In genomic region chr20:33646191-33646590, GRCh38 we compare ENCODE assay signal across 20 cellular contexts. TPM values are rescaled to one million over a fixed set of nuclear protein-coding genes. Genes with fewer than 3 reads are reported as not detected.
DNase-seq lines count a peak whose midpoint lies in the region; ATAC-seq, FAIRE-seq and TF ChIP-seq lines count a peak whose summit lies in the region.
"Had no signal": no experiment of that assay in that cellular context is flagged by ENCODE, and none has a peak within 500 bp of the region (broad histone marks: within the 10 kb centered on the region; RNA-seq: fewer than 3 reads in every experiment).

No MANE protein-coding gene starts in this region.

- H3K9ac ChIP-seq in HepG2 (ENCODE audit: insufficient read depth, low read depth, low read length), result no peak overlapping the region
- H3K9ac ChIP-seq: GM23248 had no signal

- H3K9me3 Mint-ChIP-seq in memory B cell, result no peaks in the 10 kb centered on the region
- H3K9me3 Mint-ChIP-seq: CD4-positive, CD25-positive, alpha-beta regulatory T cell; CD8-positive, alpha-beta T cell; H9 had no signal

- H3K9me3 ChIP-seq in HepG2 (ENCODE audit: low read length) (no peaks in the 10 kb centered on the region), right lobe of liver (no peaks in the 10 kb centered on the region), RWPE2 (ENCODE audit: severe bottlenecking) (no peaks in the 10 kb centered on the region), esophagus squamous epithelium (no peaks in the 10 kb centered on the region)
- H3K9me3 ChIP-seq: Caco-2 had no signal

- intact Hi-C loops in HepG2 (cut with micrococcal nuclease; ENCODE audit: unreplicated experiment) (no loop called here), right lobe of liver (cut with DNase I) (no loop called here), esophagus squamous epithelium (cut with DNase I) (no loop called here)

- H3K36me3 ChIP-seq in HepG2 (replicated peaks in 1 of 2; ENCODE audit: control insufficient read depth in 1 of 2, insufficient read depth in 2 of 2, low read length in 2 of 2) (peaks cover 24 to 35% of the 10 kb centered on the region in 2 experiments), right lobe of liver (peaks cover 0 to 14% (median under 1%) of the 10 kb centered on the region in 4 donors), RWPE2 (ENCODE audit: low read depth) (peaks cover 20% of the 10 kb centered on the region), esophagus squamous epithelium (peaks cover 0 to 53% (median 16%) of the 10 kb centered on the region in 3 donors)

- no peak overlapping the region for H3K27ac ChIP-seq in HepG2 (ENCODE audit: extremely low read length, insufficient read depth, low read length)
- no peak overlapping the region for H3K27ac ChIP-seq in right lobe of liver
- H3K27ac ChIP-seq in RWPE2 (ENCODE audit: poor library complexity, severe bottlenecking), result no peak overlapping the region
- no peak overlapping the region for H3K27ac ChIP-seq in esophagus squamous epithelium
- H3K27ac ChIP-seq: GM23248 had no signal

- no peak overlapping the region for H3K4me2 ChIP-seq in HepG2 (ENCODE audit: low read depth, low read length)

- in situ Hi-C loops in HepG2 (cut with HindIII; ENCODE audit: extremely low pct_ligation_motif_present, low pct_unique_long_range_greater_than_20kb), result loop anchor here (10.0 kb wide), 1 partner anchor 131 kb away; no protein-coding TSS in a partner anchor

- H3K27me3 ChIP-seq in HepG2 (ENCODE audit: control insufficient read depth in 1 of 2, insufficient read depth in 2 of 2, low read length in 2 of 2), result no peaks in the 10 kb centered on the region
- no peaks in the 10 kb centered on the region for H3K27me3 ChIP-seq in right lobe of liver
- H3K27me3 ChIP-seq in RWPE2 (ENCODE audit: insufficient read depth, poor library complexity, severe bottlenecking), result no peaks in the 10 kb centered on the region
- no peaks in the 10 kb centered on the region for H3K27me3 ChIP-seq in esophagus squamous epithelium

- H2AFZ ChIP-seq in HepG2 (ENCODE audit: low read length), result no peak overlapping the region
- H2AFZ ChIP-seq: GM23248 had no signal

- BruUV-seq in HepG2 (replicated peaks; lab: Mats Ljungman, UMichigan), result no TSS peak

- DNase-seq in HepG2 (ENCODE audit: low spot score) (no peak), right lobe of liver (no peak), RWPE2 (ENCODE audit: low spot score) (peak; percentile 64), memory B cell (ENCODE audit: low spot score in 2 of 2) (no peak), esophagus squamous epithelium (lab: John Stamatoyannopoulos, UW) (no peak), H4 (ENCODE audit: low spot score) (no peak)
- DNase-seq: C1 segment of cervical spinal cord; CD4-positive, CD25-positive, alpha-beta regulatory T cell; CD8-positive, alpha-beta T cell; DMS79 treated with DMSO at 0.1 percent for 48 hours; GM23248; H9 had no signal

- H3K4me1 ChIP-seq in HepG2 (ENCODE audit: insufficient read depth, low read length), result no peaks in the 10 kb centered on the region
- peaks cover 0 to 38% (median 8%) of the 10 kb centered on the region in 4 donors for H3K4me1 ChIP-seq in right lobe of liver
- H3K4me1 ChIP-seq in RWPE2 (ENCODE audit: insufficient read depth, poor library complexity, severe bottlenecking), result no peaks in the 10 kb centered on the region
- peaks cover 20 to 53% (median 40%) of the 10 kb centered on the region in 3 donors for H3K4me1 ChIP-seq in esophagus squamous epithelium

- no peak for FAIRE-seq in HepG2 (lab: Jason Lieb, UNC)
- FAIRE-seq: G401.6, GM19239, H1 had no signal

- no peak overlapping the region for H3K4me3 Mint-ChIP-seq in memory B cell
- H3K4me3 Mint-ChIP-seq: CD8-positive, alpha-beta T cell; H9 had no signal

- H3K27ac Mint-ChIP-seq in memory B cell, result peak overlapping the region; percentile 51
- H3K27ac Mint-ChIP-seq: CD4-positive, CD25-positive, alpha-beta regulatory T cell; CD8-positive, alpha-beta T cell; H9 had no signal

- H4K20me1 ChIP-seq in HepG2 (ENCODE audit: insufficient read depth, low read length), result no peaks in the 10 kb centered on the region; the same call in 1 of the 2 replicates

- POLR2A ChIA-PET in HepG2 (lab: Yijun Ruan, JAX), result no interaction called here

- WGBS in HepG2 (ENCODE audit: low lambda C conversion rate), result 95% methylated on average over 5 of the region's 5 CpGs
- 80% methylated on average over 4 of the region's 5 CpGs for WGBS in right lobe of liver (ENCODE audit: insufficient coverage, low coverage, low lambda C conversion rate, missing lambda C conversion rate)
- WGBS in esophagus squamous epithelium, 2 donors, result 87 to 94% methylated on average over 4 to 5 of the region's 5 CpGs

- no peak for TF ChIP-seq RAD21 in HepG2 (CRISPR knock-in tag; IDR thresholded peaks at IDR 0.05)

- H3K27me3 Mint-ChIP-seq in memory B cell, result no peaks in the 10 kb centered on the region
- H3K27me3 Mint-ChIP-seq: CD4-positive, CD25-positive, alpha-beta regulatory T cell had no signal

- ATAC-seq in HepG2, result no peak
- ATAC-seq in right lobe of liver, result no peak
- ATAC-seq in RWPE2 (ENCODE audit: low read depth), result no peak
- no peak for ATAC-seq in memory B cell (ENCODE audit: low read depth)
- ATAC-seq in HG03196 (IDR thresholded peaks at IDR 0.05; ENCODE audit: unreplicated experiment), result no peak
- ATAC-seq: CD8-positive, alpha-beta T cell; HCT116 had no signal

- H3K36me3 Mint-ChIP-seq in memory B cell, result peaks cover 10% of the 10 kb centered on the region

- H3K4me1 Mint-ChIP-seq in memory B cell, result peaks cover 9% of the 10 kb centered on the region

- H3K4me3 ChIP-seq in HepG2 (replicated peaks in 1 of 3; ENCODE audit: insufficient read depth in 1 of 3, low read depth in 2 of 3, low read length in 3 of 3) (no peak overlapping the region), right lobe of liver (no peak overlapping the region), RWPE2 (ENCODE audit: severe bottlenecking) (no peak overlapping the region), esophagus squamous epithelium (no peak overlapping the region)
- H3K4me3 ChIP-seq: GM23248 had no signal

- TF ChIP-seq POLR2A in HepG2 (IDR thresholded peaks at IDR 0.05; ENCODE audit: insufficient read depth in 1 of 2, low read depth in 2 of 2, low read length in 2 of 2) (no peak), right lobe of liver (IDR thresholded peaks at IDR 0.05) (no peak), esophagus squamous epithelium (IDR thresholded peaks at IDR 0.05) (no peak)

- TF ChIP-seq CTCF in HepG2 (CRISPR knock-in tag; IDR thresholded peaks at IDR 0.05), result no peak
- TF ChIP-seq CTCF in right lobe of liver (IDR thresholded peaks at IDR 0.05), result no peak
- no peak for TF ChIP-seq CTCF in RWPE2 (IDR thresholded peaks at IDR 0.05; ENCODE audit: poor library complexity, severe bottlenecking)
- TF ChIP-seq CTCF in esophagus squamous epithelium (IDR thresholded peaks at IDR 0.05), result no peak

- CTCF ChIA-PET in HepG2 (lab: Yijun Ruan, JAX; ENCODE audit: low intra/inter-chr PET ratio, low total read pairs), result no interaction called here

- TF ChIP-seq EP300 in HepG2 (IDR thresholded peaks at IDR 0.05; ENCODE audit: low read depth in 2 of 2, low read length in 2 of 2) (no peak), HepG2 (CRISPR knock-in tag; IDR thresholded peaks at IDR 0.05; ENCODE audit: borderline replicate concordance) (no peak)

- H3K79me2 ChIP-seq in HepG2 (ENCODE audit: insufficient read depth, low read length), result no peaks in the 10 kb centered on the region

RNA-seq across cellular contexts. Expression of gene C20orf144, which starts 15.9 kb away (rescaled TPM):
- total RNA-seq in HepG2 (2016; rRNA removed; fragmentation: Illumina TruSeq; extraction: Trizol) (0.09 and 0.14 TPM in 2 replicates), right lobe of liver (under 1 TPM in 1 of 6 experiments, not detected in 5; 0.18 TPM), esophagus squamous epithelium (not detected)
- total RNA-seq in HepG2 (2016; cell fraction: cytosol; rRNA removed; fragmentation: Illumina TruSeq; extraction: Trizol; ENCODE audit: low read depth), result 0.30 and 0.35 TPM in 2 replicates
- 0.11 TPM in 1 of 2 replicates, not detected in the other for total RNA-seq in HepG2 (2016; cell fraction: insoluble cytoplasmic fraction; rRNA removed; fragmentation: Illumina TruSeq; extraction: Trizol)
- total RNA-seq in HepG2 (2016; cell fraction: membrane; rRNA removed; fragmentation: Illumina TruSeq; extraction: Trizol), result 0.37 and 0.38 TPM in 2 replicates
- 0.31 and 0.37 TPM in 2 replicates for total RNA-seq in HepG2 (2016; cell fraction: nucleus; rRNA removed; fragmentation: Illumina TruSeq; extraction: Trizol)
- 0.16 TPM in 2 replicates for polyA plus RNA-seq in HepG2 (2011; rRNA removed)
- polyA plus RNA-seq in HepG2 (2011; cell fraction: cytosol; rRNA removed), result 0.17 and 0.29 TPM in 2 replicates
- polyA plus RNA-seq in HepG2 (2011; cell fraction: nucleus; rRNA removed), result 0.18 and 0.24 TPM in 2 replicates
- 0.21 and 0.32 TPM in 2 replicates for polyA plus RNA-seq in HepG2 (2012)
- polyA plus RNA-seq in HepG2 (2016; cell fraction: cytosol; fragmentation: Illumina TruSeq; extraction: Trizol; ENCODE audit: low read depth), result 0.12 and 0.15 TPM in 2 replicates
- polyA plus RNA-seq in HepG2 (2016; cell fraction: insoluble cytoplasmic fraction; fragmentation: Illumina TruSeq; extraction: Trizol; ENCODE audit: low read depth), result 0.20 and 0.21 TPM in 2 replicates
- polyA plus RNA-seq in HepG2 (2016; cell fraction: membrane; fragmentation: Illumina TruSeq; extraction: Trizol; ENCODE audit: low read depth), result 0.27 and 0.39 TPM in 2 replicates
- not detected in 2 replicates for polyA plus RNA-seq in HepG2 (2016; cell fraction: nucleus; fragmentation: Illumina TruSeq; extraction: Trizol; ENCODE audit: insufficient read depth, low read depth)
- 0.58 TPM in 1 of 2 replicates, not detected in the other for polyA minus RNA-seq in HepG2 (2011; rRNA and poly(A)+ RNA removed; ENCODE audit: low replicate concordance)
- polyA minus RNA-seq in HepG2 (2011; cell fraction: cytosol; rRNA and poly(A)+ RNA removed), result not detected in 2 replicates
- polyA minus RNA-seq in HepG2 (2011; cell fraction: nucleus; rRNA and poly(A)+ RNA removed), result 0.26 TPM in 1 of 2 replicates, not detected in the other
- total RNA-seq in H4 (2014; rRNA removed; shearing (Covaris generic)), result not detected in 2 replicates
- total RNA-seq: A172; CD4-positive, CD25-positive, alpha-beta regulatory T cell; Daoy; GM23248 had no signal

RNA-seq across cellular contexts. Expression of gene ACTL10, which starts 20.6 kb away (rescaled TPM):
- total RNA-seq in HepG2 (2016; rRNA removed; fragmentation: Illumina TruSeq; extraction: Trizol), result not detected in 2 replicates
- not detected in 2 replicates for total RNA-seq in HepG2 (2016; cell fraction: cytosol; rRNA removed; fragmentation: Illumina TruSeq; extraction: Trizol; ENCODE audit: low read depth)
- not detected in 2 replicates for total RNA-seq in HepG2 (2016; cell fraction: insoluble cytoplasmic fraction; rRNA removed; fragmentation: Illumina TruSeq; extraction: Trizol)
- not detected in 2 replicates for total RNA-seq in HepG2 (2016; cell fraction: membrane; rRNA removed; fragmentation: Illumina TruSeq; extraction: Trizol)
- not detected in 2 replicates for total RNA-seq in HepG2 (2016; cell fraction: nucleus; rRNA removed; fragmentation: Illumina TruSeq; extraction: Trizol)
- polyA plus RNA-seq in HepG2 (2011; rRNA removed), result not detected in 2 replicates
- polyA plus RNA-seq in HepG2 (2011; cell fraction: cytosol; rRNA removed), result not detected in 2 replicates
- not detected in 2 replicates for polyA plus RNA-seq in HepG2 (2011; cell fraction: nucleus; rRNA removed)
- polyA plus RNA-seq in HepG2 (2012), result 0.11 and 0.12 TPM in 2 replicates
- polyA plus RNA-seq in HepG2 (2016; cell fraction: cytosol; fragmentation: Illumina TruSeq; extraction: Trizol; ENCODE audit: low read depth), result not detected in 2 replicates
- polyA plus RNA-seq in HepG2 (2016; cell fraction: insoluble cytoplasmic fraction; fragmentation: Illumina TruSeq; extraction: Trizol; ENCODE audit: low read depth), result not detected in 2 replicates
- not detected in 2 replicates for polyA plus RNA-seq in HepG2 (2016; cell fraction: membrane; fragmentation: Illumina TruSeq; extraction: Trizol; ENCODE audit: low read depth)
- not detected in 2 replicates for polyA plus RNA-seq in HepG2 (2016; cell fraction: nucleus; fragmentation: Illumina TruSeq; extraction: Trizol; ENCODE audit: insufficient read depth, low read depth)
- polyA minus RNA-seq in HepG2 (2011; rRNA and poly(A)+ RNA removed; ENCODE audit: low replicate concordance), result 0.12 and 3.5 TPM in 2 replicates
- polyA minus RNA-seq in HepG2 (2011; cell fraction: cytosol; rRNA and poly(A)+ RNA removed), result not detected in 2 replicates
- not detected in 2 replicates for polyA minus RNA-seq in HepG2 (2011; cell fraction: nucleus; rRNA and poly(A)+ RNA removed)
- 1 to 10 TPM in 1 of 6 experiments, under 1 TPM in 4, not detected in 1; 0.20 to 1.1 (median 0.56) TPM for total RNA-seq in right lobe of liver
- total RNA-seq in esophagus squamous epithelium, result 1 to 10 TPM; 1.8 to 4.4 (median 3.5) TPM
- not detected in 2 replicates for total RNA-seq in H4 (2014; rRNA removed; shearing (Covaris generic))
- total RNA-seq: A172, H1 had no signal

RNA-seq across cellular contexts. Expression of gene NECAB3, which starts 28.0 kb away (rescaled TPM):
- 26.4 and 61.5 TPM in 2 replicates for total RNA-seq in HepG2 (2016; rRNA removed; fragmentation: Illumina TruSeq; extraction: Trizol)
- total RNA-seq in HepG2 (2016; cell fraction: cytosol; rRNA removed; fragmentation: Illumina TruSeq; extraction: Trizol; ENCODE audit: low read depth), result 43.9 and 46.0 TPM in 2 replicates
- total RNA-seq in HepG2 (2016; cell fraction: insoluble cytoplasmic fraction; rRNA removed; fragmentation: Illumina TruSeq; extraction: Trizol), result 23.2 and 62.1 TPM in 2 replicates
- total RNA-seq in HepG2 (2016; cell fraction: membrane; rRNA removed; fragmentation: Illumina TruSeq; extraction: Trizol), result 62.7 and 67.8 TPM in 2 replicates
- 71.4 and 86.1 TPM in 2 replicates for total RNA-seq in HepG2 (2016; cell fraction: nucleus; rRNA removed; fragmentation: Illumina TruSeq; extraction: Trizol)
- 65.5 and 81.8 TPM in 2 replicates for polyA plus RNA-seq in HepG2 (2011; rRNA removed)
- polyA plus RNA-seq in HepG2 (2011; cell fraction: cytosol; rRNA removed), result 30.3 and 70.4 TPM in 2 replicates
- polyA plus RNA-seq in HepG2 (2011; cell fraction: nucleus; rRNA removed), result 585 and 688 TPM in 2 replicates
- polyA plus RNA-seq in HepG2 (2012), result 32.0 and 41.2 TPM in 2 replicates
- 18.6 and 21.1 TPM in 2 replicates for polyA plus RNA-seq in HepG2 (2016; cell fraction: cytosol; fragmentation: Illumina TruSeq; extraction: Trizol; ENCODE audit: low read depth)
- 21.8 and 29.6 TPM in 2 replicates for polyA plus RNA-seq in HepG2 (2016; cell fraction: insoluble cytoplasmic fraction; fragmentation: Illumina TruSeq; extraction: Trizol; ENCODE audit: low read depth)
- polyA plus RNA-seq in HepG2 (2016; cell fraction: membrane; fragmentation: Illumina TruSeq; extraction: Trizol; ENCODE audit: low read depth), result 29.2 TPM in 2 replicates
- 161 and 163 TPM in 2 replicates for polyA plus RNA-seq in HepG2 (2016; cell fraction: nucleus; fragmentation: Illumina TruSeq; extraction: Trizol; ENCODE audit: insufficient read depth, low read depth)
- 148 and 154 TPM in 2 replicates for polyA minus RNA-seq in HepG2 (2011; rRNA and poly(A)+ RNA removed; ENCODE audit: low replicate concordance)
- polyA minus RNA-seq in HepG2 (2011; cell fraction: cytosol; rRNA and poly(A)+ RNA removed), result 27.1 and 33.2 TPM in 2 replicates
- 103 and 112 TPM in 2 replicates for polyA minus RNA-seq in HepG2 (2011; cell fraction: nucleus; rRNA and poly(A)+ RNA removed)
- total RNA-seq in right lobe of liver, result 10 to 100 TPM; 13.2 to 21.9 (median 19.2) TPM
- total RNA-seq in esophagus squamous epithelium, result 10 to 100 TPM; 12.6 to 25.9 (median 19.1) TPM
- 15.8 and 22.5 TPM in 2 replicates for total RNA-seq in H4 (2014; rRNA removed; shearing (Covaris generic))

RNA-seq across cellular contexts. Expression of gene E2F1, which starts 40.0 kb away (rescaled TPM):
- total RNA-seq in HepG2 (2016; rRNA removed; fragmentation: Illumina TruSeq; extraction: Trizol) (25.3 and 39.4 TPM in 2 replicates), right lobe of liver (1 to 10 TPM in 2 of 6 experiments, under 1 TPM in 4; 0.24 to 8.8 (median 0.77) TPM), esophagus squamous epithelium (1 to 10 TPM; 2.1 to 4.8 (median 3.1) TPM)
- 23.5 and 26.5 TPM in 2 replicates for total RNA-seq in HepG2 (2016; cell fraction: cytosol; rRNA removed; fragmentation: Illumina TruSeq; extraction: Trizol; ENCODE audit: low read depth)
- total RNA-seq in HepG2 (2016; cell fraction: insoluble cytoplasmic fraction; rRNA removed; fragmentation: Illumina TruSeq; extraction: Trizol), result 22.9 and 41.6 TPM in 2 replicates
- total RNA-seq in HepG2 (2016; cell fraction: membrane; rRNA removed; fragmentation: Illumina TruSeq; extraction: Trizol), result 49.7 and 51.9 TPM in 2 replicates
- 29.5 and 34.7 TPM in 2 replicates for total RNA-seq in HepG2 (2016; cell fraction: nucleus; rRNA removed; fragmentation: Illumina TruSeq; extraction: Trizol)
- 22.5 and 25.5 TPM in 2 replicates for polyA plus RNA-seq in HepG2 (2011; rRNA removed)
- 14.5 and 25.4 TPM in 2 replicates for polyA plus RNA-seq in HepG2 (2011; cell fraction: cytosol; rRNA removed)
- 50.7 and 66.4 TPM in 2 replicates for polyA plus RNA-seq in HepG2 (2011; cell fraction: nucleus; rRNA removed)
- polyA plus RNA-seq in HepG2 (2012), result 14.4 and 23.5 TPM in 2 replicates
- 39.6 and 41.6 TPM in 2 replicates for polyA plus RNA-seq in HepG2 (2016; cell fraction: cytosol; fragmentation: Illumina TruSeq; extraction: Trizol; ENCODE audit: low read depth)
- 32.3 and 37.3 TPM in 2 replicates for polyA plus RNA-seq in HepG2 (2016; cell fraction: insoluble cytoplasmic fraction; fragmentation: Illumina TruSeq; extraction: Trizol; ENCODE audit: low read depth)
- 56.5 and 59.4 TPM in 2 replicates for polyA plus RNA-seq in HepG2 (2016; cell fraction: membrane; fragmentation: Illumina TruSeq; extraction: Trizol; ENCODE audit: low read depth)
- polyA plus RNA-seq in HepG2 (2016; cell fraction: nucleus; fragmentation: Illumina TruSeq; extraction: Trizol; ENCODE audit: insufficient read depth, low read depth), result 97.6 and 106 TPM in 2 replicates
- 35.0 and 64.5 TPM in 2 replicates for polyA minus RNA-seq in HepG2 (2011; rRNA and poly(A)+ RNA removed; ENCODE audit: low replicate concordance)
- polyA minus RNA-seq in HepG2 (2011; cell fraction: cytosol; rRNA and poly(A)+ RNA removed), result 7.4 and 10.7 TPM in 2 replicates
- polyA minus RNA-seq in HepG2 (2011; cell fraction: nucleus; rRNA and poly(A)+ RNA removed), result 8.0 and 10.6 TPM in 2 replicates
- 15.1 and 17.0 TPM in 2 replicates for total RNA-seq in H4 (2014; rRNA removed; shearing (Covaris generic))
